Comparison of ENCODE assay signal across 3 cellular contexts in the genomic region with DNA sequence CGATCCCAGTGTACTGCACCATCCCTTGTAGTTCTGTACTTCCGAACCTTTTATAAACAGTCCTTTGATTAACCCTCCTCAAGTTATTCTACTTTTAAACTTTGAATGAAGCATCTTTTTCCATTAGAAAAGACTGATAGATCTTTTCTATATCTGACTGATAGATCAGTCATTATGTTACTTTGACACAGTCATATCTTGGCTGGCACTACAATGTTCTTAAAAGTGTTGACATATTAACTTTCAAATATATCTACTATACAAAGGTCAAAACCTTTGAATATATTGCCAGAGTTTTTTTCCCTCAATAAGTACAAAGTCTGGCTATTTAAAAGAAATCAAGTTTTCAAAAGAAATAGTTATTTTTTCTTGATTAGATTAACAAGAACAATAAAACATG.
TF ChIP-seq lines count a peak whose summit lies in the region.

No MANE protein-coding gene starts in this region.

TF ChIP-seq in liver, 16 proteins besides CTCF, POLR2A, EP300 and RAD21:
- TF ChIP-seq HNF4A (conservative IDR thresholded peaks at IDR 0.05) (peak; percentile 42 to 68), EGR1 (IDR thresholded peaks at IDR 0.05; ENCODE audit: low read depth in 2 of 2) (no peak), TAF1 (conservative IDR thresholded peaks at IDR 0.05) (no peak)

TF ChIP-seq in HepG2, 621 proteins besides CTCF, POLR2A, EP300 and RAD21 (continues in another document):
- no peak for TF ChIP-seq ZFP36 (IDR thresholded peaks at IDR 0.05; ENCODE audit: borderline replicate concordance, low read depth, low read length, partially characterized antibody)
- TF ChIP-seq PCBP1 (IDR thresholded peaks at IDR 0.05; ENCODE audit: borderline replicate concordance, low read depth, low read length): no peak
- TF ChIP-seq NR2F1 (CRISPR knock-in tag; IDR thresholded peaks at IDR 0.05): no peak
- TF ChIP-seq KLF13 (CRISPR knock-in tag; IDR thresholded peaks at IDR 0.05): no peak
- TF ChIP-seq KAT8 (CRISPR knock-in tag; IDR thresholded peaks at IDR 0.05): no peak
- no peak for TF ChIP-seq MIER2 (CRISPR knock-in tag; IDR thresholded peaks at IDR 0.05)
- TF ChIP-seq SSRP1 (CRISPR knock-in tag; IDR thresholded peaks at IDR 0.05): no peak
- TF ChIP-seq, protein P1, sequence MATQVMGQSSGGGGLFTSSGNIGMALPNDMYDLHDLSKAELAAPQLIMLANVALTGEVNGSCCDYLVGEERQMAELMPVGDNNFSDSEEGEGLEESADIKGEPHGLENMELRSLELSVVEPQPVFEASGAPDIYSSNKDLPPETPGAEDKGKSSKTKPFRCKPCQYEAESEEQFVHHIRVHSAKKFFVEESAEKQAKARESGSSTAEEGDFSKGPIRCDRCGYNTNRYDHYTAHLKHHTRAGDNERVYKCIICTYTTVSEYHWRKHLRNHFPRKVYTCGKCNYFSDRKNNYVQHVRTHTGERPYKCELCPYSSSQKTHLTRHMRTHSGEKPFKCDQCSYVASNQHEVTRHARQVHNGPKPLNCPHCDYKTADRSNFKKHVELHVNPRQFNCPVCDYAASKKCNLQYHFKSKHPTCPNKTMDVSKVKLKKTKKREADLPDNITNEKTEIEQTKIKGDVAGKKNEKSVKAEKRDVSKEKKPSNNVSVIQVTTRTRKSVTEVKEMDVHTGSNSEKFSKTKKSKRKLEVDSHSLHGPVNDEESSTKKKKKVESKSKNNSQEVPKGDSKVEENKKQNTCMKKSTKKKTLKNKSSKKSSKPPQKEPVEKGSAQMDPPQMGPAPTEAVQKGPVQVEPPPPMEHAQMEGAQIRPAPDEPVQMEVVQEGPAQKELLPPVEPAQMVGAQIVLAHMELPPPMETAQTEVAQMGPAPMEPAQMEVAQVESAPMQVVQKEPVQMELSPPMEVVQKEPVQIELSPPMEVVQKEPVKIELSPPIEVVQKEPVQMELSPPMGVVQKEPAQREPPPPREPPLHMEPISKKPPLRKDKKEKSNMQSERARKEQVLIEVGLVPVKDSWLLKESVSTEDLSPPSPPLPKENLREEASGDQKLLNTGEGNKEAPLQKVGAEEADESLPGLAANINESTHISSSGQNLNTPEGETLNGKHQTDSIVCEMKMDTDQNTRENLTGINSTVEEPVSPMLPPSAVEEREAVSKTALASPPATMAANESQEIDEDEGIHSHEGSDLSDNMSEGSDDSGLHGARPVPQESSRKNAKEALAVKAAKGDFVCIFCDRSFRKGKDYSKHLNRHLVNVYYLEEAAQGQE (IDR thresholded peaks at IDR 0.05; ENCODE audit: borderline replicate concordance in 1 of 2, low read depth in 1 of 2, low read length in 2 of 2): no peak
- TF ChIP-seq, protein P2, sequence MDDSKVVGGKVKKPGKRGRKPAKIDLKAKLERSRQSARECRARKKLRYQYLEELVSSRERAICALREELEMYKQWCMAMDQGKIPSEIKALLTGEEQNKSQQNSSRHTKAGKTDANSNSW (CRISPR knock-in tag; IDR thresholded peaks at IDR 0.05; ENCODE audit: borderline replicate concordance): no peak
- TF ChIP-seq PHB2 (IDR thresholded peaks at IDR 0.05; ENCODE audit: partially characterized antibody): no peak
- TF ChIP-seq SCMH1 (CRISPR knock-in tag; IDR thresholded peaks at IDR 0.05; ENCODE audit: borderline replicate concordance): no peak
- TF ChIP-seq, protein P3, sequence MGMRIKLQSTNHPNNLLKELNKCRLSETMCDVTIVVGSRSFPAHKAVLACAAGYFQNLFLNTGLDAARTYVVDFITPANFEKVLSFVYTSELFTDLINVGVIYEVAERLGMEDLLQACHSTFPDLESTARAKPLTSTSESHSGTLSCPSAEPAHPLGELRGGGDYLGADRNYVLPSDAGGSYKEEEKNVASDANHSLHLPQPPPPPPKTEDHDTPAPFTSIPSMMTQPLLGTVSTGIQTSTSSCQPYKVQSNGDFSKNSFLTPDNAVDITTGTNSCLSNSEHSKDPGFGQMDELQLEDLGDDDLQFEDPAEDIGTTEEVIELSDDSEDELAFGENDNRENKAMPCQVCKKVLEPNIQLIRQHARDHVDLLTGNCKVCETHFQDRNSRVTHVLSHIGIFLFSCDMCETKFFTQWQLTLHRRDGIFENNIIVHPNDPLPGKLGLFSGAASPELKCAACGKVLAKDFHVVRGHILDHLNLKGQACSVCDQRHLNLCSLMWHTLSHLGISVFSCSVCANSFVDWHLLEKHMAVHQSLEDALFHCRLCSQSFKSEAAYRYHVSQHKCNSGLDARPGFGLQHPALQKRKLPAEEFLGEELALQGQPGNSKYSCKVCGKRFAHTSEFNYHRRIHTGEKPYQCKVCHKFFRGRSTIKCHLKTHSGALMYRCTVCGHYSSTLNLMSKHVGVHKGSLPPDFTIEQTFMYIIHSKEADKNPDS (CRISPR knock-in tag; IDR thresholded peaks at IDR 0.05): no peak
- no peak for TF ChIP-seq PPARG (CRISPR knock-in tag; conservative IDR thresholded peaks at IDR 0.05)
- TF ChIP-seq, protein P4, sequence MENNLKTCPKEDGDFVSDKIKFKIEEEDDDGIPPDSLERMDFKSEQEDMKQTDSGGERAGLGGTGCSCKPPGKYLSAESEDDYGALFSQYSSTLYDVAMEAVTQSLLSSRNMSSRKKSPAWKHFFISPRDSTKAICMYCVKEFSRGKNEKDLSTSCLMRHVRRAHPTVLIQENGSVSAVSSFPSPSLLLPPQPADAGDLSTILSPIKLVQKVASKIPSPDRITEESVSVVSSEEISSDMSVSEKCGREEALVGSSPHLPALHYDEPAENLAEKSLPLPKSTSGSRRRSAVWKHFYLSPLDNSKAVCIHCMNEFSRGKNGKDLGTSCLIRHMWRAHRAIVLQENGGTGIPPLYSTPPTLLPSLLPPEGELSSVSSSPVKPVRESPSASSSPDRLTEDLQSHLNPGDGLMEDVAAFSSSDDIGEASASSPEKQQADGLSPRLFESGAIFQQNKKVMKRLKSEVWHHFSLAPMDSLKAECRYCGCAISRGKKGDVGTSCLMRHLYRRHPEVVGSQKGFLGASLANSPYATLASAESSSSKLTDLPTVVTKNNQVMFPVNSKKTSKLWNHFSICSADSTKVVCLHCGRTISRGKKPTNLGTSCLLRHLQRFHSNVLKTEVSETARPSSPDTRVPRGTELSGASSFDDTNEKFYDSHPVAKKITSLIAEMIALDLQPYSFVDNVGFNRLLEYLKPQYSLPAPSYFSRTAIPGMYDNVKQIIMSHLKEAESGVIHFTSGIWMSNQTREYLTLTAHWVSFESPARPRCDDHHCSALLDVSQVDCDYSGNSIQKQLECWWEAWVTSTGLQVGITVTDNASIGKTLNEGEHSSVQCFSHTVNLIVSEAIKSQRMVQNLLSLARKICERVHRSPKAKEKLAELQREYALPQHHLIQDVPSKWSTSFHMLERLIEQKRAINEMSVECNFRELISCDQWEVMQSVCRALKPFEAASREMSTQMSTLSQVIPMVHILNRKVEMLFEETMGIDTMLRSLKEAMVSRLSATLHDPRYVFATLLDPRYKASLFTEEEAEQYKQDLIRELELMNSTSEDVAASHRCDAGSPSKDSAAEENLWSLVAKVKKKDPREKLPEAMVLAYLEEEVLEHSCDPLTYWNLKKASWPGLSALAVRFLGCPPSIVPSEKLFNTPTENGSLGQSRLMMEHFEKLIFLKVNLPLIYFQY (CRISPR knock-in tag; IDR thresholded peaks at IDR 0.05; ENCODE audit: borderline replicate concordance): no peak

TF ChIP-seq in GM12878, 131 proteins besides CTCF, POLR2A, EP300 and RAD21:
- TF ChIP-seq, protein P5, sequence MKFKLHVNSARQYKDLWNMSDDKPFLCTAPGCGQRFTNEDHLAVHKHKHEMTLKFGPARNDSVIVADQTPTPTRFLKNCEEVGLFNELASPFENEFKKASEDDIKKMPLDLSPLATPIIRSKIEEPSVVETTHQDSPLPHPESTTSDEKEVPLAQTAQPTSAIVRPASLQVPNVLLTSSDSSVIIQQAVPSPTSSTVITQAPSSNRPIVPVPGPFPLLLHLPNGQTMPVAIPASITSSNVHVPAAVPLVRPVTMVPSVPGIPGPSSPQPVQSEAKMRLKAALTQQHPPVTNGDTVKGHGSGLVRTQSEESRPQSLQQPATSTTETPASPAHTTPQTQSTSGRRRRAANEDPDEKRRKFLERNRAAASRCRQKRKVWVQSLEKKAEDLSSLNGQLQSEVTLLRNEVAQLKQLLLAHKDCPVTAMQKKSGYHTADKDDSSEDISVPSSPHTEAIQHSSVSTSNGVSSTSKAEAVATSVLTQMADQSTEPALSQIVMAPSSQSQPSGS (IDR thresholded peaks at IDR 0.05; ENCODE audit: low read length): no peak
- TF ChIP-seq JUNB (IDR thresholded peaks at IDR 0.05): peak; percentile 73
TF ChIP-seq in GM12878: peak in this region for 1.
